Comparison of ENCODE assay signal across 1 cellular context in genomic region chr16:58733671-58734458, GRCh38.
A peak's percentile ranks its signal among the peaks of the same experiment; 100 is the strongest.
TF ChIP-seq lines count a peak whose summit lies in the region.

Gene GOT2 (minus strand): TSS chr16:58734316. CDS start chr16:58734228, 88 bp downstream.

TF ChIP-seq in HepG2, 621 proteins besides CTCF, POLR2A, EP300 and RAD21 (continued from another document and continues in another):
- TF ChIP-seq TFAP4 (IDR thresholded peaks at IDR 0.05; ENCODE audit: borderline replicate concordance, low read depth) (no peak; the same call in 1 of the 2 replicates), PLRG1 (conservative IDR thresholded peaks at IDR 0.05) (no peak), KAT8 (CRISPR knock-in tag; IDR thresholded peaks at IDR 0.05) (peak; percentile 95), PHF5A (CRISPR knock-in tag; IDR thresholded peaks at IDR 0.05; ENCODE audit: low read depth, unreplicated experiment) (peak; percentile 83), SMAD3 (CRISPR knock-in tag; IDR thresholded peaks at IDR 0.05) (peak; percentile 87), HMGXB3 (CRISPR knock-in tag; IDR thresholded peaks at IDR 0.05; ENCODE audit: borderline replicate concordance) (peak; percentile 89; the same call in 1 of the 2 replicates), RAD51 (IDR thresholded peaks at IDR 0.05; ENCODE audit: borderline replicate concordance) (no peak), ZNF292 (CRISPR knock-in tag; IDR thresholded peaks at IDR 0.05; ENCODE audit: borderline replicate concordance, low read depth) (0 out of 2 replicates have a peak, but pooled peaks have one; percentile 43), MEF2D (CRISPR knock-in tag; IDR thresholded peaks at IDR 0.05) (peak; percentile 85), HES4 (CRISPR knock-in tag; IDR thresholded peaks at IDR 0.05; ENCODE audit: borderline replicate concordance) (peak; percentile 83), RBM39 (IDR thresholded peaks at IDR 0.05; ENCODE audit: low read depth, low read length, poor library complexity, severe bottlenecking) (peak; percentile 75), ZNF468 (CRISPR knock-in tag; IDR thresholded peaks at IDR 0.05) (peak; percentile 34; the same call in 1 of the 2 replicates), HOXA7 (CRISPR knock-in tag; IDR thresholded peaks at IDR 0.05) (0 out of 2 replicates have a peak, but pooled peaks have one; percentile 65), ZSCAN21 (CRISPR knock-in tag; IDR thresholded peaks at IDR 0.05; ENCODE audit: borderline replicate concordance) (peak; percentile 98), ZNF652 (CRISPR knock-in tag; IDR thresholded peaks at IDR 0.05; ENCODE audit: borderline replicate concordance, low read depth) (peak; percentile 29; the same call in 1 of the 2 replicates), SMARCC2 (IDR thresholded peaks at IDR 0.05) (no peak), POGZ (CRISPR knock-in tag; IDR thresholded peaks at IDR 0.05) (peak; percentile 100), XBP1 (CRISPR knock-in tag; IDR thresholded peaks at IDR 0.05) (peak; percentile 31; the same call in 1 of the 2 replicates), ZNF382 (CRISPR knock-in tag; IDR thresholded peaks at IDR 0.05; ENCODE audit: borderline replicate concordance) (no peak), MLX (CRISPR knock-in tag; IDR thresholded peaks at IDR 0.05) (peak; percentile 5; the same call in 1 of the 2 replicates), ZFY (CRISPR knock-in tag; IDR thresholded peaks at IDR 0.05) (peak; percentile 98), ZBTB39 (CRISPR knock-in tag; IDR thresholded peaks at IDR 0.05) (no peak), POLR2G (IDR thresholded peaks at IDR 0.05; ENCODE audit: low read depth, low read length) (peak; percentile 83), MTA3 (CRISPR knock-in tag; IDR thresholded peaks at IDR 0.05) (no peak), ZSCAN9 (CRISPR knock-in tag; IDR thresholded peaks at IDR 0.05; ENCODE audit: borderline replicate concordance) (peak; percentile 88), ZNF331 (CRISPR knock-in tag; IDR thresholded peaks at IDR 0.05) (peak; percentile 97), ZNF569 (CRISPR knock-in tag; IDR thresholded peaks at IDR 0.05; ENCODE audit: borderline replicate concordance) (peak; percentile 40; the same call in 1 of the 2 replicates), ZNF230 (CRISPR knock-in tag; IDR thresholded peaks at IDR 0.05) (peak; percentile 76; the same call in 1 of the 2 replicates), ZNF737 (CRISPR knock-in tag; IDR thresholded peaks at IDR 0.05; ENCODE audit: borderline replicate concordance) (peak; percentile 63; the same call in 1 of the 2 replicates), KLF9 (CRISPR knock-in tag; IDR thresholded peaks at IDR 0.05; ENCODE audit: low read depth) (no peak), ZBTB3 (CRISPR knock-in tag; IDR thresholded peaks at IDR 0.05; ENCODE audit: borderline replicate concordance, low read depth) (no peak), NBN (conservative IDR thresholded peaks at IDR 0.05) (no peak), ZNF562 (CRISPR knock-in tag; IDR thresholded peaks at IDR 0.05; ENCODE audit: borderline replicate concordance) (no peak), ZNF260 (CRISPR knock-in tag; IDR thresholded peaks at IDR 0.05; ENCODE audit: borderline replicate concordance, low read depth) (no peak), ADNP (CRISPR knock-in tag; IDR thresholded peaks at IDR 0.05) (peak; percentile 93), MXD4 (CRISPR knock-in tag; IDR thresholded peaks at IDR 0.05) (peak; percentile 96), ZNF430 (CRISPR knock-in tag; IDR thresholded peaks at IDR 0.05) (peak; percentile 90; the same call in 1 of the 2 replicates), ZBTB21 (CRISPR knock-in tag; IDR thresholded peaks at IDR 0.05) (peak; percentile 67; the same call in 1 of the 2 replicates), RELA (CRISPR knock-in tag; IDR thresholded peaks at IDR 0.05) (peak; percentile 2; the same call in 1 of the 2 replicates), MATR3 (CRISPR knock-in tag; IDR thresholded peaks at IDR 0.05) (no peak), SNAPC5 (CRISPR knock-in tag; IDR thresholded peaks at IDR 0.05; ENCODE audit: borderline replicate concordance) (no peak; the same call in 1 of the 2 replicates), CBX2 (IDR thresholded peaks at IDR 0.05; ENCODE audit: low read depth, low read length) (no peak), CBX2 (CRISPR knock-in tag; IDR thresholded peaks at IDR 0.05; ENCODE audit: low read depth) (0 out of 2 replicates have a peak, but pooled peaks have one; percentile 29), ZNF251 (CRISPR knock-in tag; IDR thresholded peaks at IDR 0.05) (no peak), SKIL (CRISPR knock-in tag; IDR thresholded peaks at IDR 0.05; ENCODE audit: borderline replicate concordance) (no peak; the same call in 1 of the 2 replicates)
- TF ChIP-seq, protein P1, sequence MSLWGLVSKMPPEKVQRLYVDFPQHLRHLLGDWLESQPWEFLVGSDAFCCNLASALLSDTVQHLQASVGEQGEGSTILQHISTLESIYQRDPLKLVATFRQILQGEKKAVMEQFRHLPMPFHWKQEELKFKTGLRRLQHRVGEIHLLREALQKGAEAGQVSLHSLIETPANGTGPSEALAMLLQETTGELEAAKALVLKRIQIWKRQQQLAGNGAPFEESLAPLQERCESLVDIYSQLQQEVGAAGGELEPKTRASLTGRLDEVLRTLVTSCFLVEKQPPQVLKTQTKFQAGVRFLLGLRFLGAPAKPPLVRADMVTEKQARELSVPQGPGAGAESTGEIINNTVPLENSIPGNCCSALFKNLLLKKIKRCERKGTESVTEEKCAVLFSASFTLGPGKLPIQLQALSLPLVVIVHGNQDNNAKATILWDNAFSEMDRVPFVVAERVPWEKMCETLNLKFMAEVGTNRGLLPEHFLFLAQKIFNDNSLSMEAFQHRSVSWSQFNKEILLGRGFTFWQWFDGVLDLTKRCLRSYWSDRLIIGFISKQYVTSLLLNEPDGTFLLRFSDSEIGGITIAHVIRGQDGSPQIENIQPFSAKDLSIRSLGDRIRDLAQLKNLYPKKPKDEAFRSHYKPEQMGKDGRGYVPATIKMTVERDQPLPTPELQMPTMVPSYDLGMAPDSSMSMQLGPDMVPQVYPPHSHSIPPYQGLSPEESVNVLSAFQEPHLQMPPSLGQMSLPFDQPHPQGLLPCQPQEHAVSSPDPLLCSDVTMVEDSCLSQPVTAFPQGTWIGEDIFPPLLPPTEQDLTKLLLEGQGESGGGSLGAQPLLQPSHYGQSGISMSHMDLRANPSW (CRISPR knock-in tag; IDR thresholded peaks at IDR 0.05; ENCODE audit: borderline replicate concordance): peak; percentile 66; the same call in 1 of the 2 replicates
- TF ChIP-seq, protein P2, sequence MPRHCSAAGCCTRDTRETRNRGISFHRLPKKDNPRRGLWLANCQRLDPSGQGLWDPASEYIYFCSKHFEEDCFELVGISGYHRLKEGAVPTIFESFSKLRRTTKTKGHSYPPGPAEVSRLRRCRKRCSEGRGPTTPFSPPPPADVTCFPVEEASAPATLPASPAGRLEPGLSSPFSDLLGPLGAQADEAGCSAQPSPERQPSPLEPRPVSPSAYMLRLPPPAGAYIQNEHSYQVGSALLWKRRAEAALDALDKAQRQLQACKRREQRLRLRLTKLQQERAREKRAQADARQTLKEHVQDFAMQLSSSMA (CRISPR knock-in tag; IDR thresholded peaks at IDR 0.05): no peak; the same call in 1 of the 2 replicates
- TF ChIP-seq, protein P3, sequence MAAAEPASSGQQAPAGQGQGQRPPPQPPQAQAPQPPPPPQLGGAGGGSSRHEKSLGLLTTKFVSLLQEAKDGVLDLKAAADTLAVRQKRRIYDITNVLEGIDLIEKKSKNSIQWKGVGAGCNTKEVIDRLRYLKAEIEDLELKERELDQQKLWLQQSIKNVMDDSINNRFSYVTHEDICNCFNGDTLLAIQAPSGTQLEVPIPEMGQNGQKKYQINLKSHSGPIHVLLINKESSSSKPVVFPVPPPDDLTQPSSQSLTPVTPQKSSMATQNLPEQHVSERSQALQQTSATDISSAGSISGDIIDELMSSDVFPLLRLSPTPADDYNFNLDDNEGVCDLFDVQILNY (CRISPR knock-in tag; conservative IDR thresholded peaks at IDR 0.05): 0 out of 2 replicates have a peak, but pooled peaks have one; percentile 56
- TF ChIP-seq, protein P4, sequence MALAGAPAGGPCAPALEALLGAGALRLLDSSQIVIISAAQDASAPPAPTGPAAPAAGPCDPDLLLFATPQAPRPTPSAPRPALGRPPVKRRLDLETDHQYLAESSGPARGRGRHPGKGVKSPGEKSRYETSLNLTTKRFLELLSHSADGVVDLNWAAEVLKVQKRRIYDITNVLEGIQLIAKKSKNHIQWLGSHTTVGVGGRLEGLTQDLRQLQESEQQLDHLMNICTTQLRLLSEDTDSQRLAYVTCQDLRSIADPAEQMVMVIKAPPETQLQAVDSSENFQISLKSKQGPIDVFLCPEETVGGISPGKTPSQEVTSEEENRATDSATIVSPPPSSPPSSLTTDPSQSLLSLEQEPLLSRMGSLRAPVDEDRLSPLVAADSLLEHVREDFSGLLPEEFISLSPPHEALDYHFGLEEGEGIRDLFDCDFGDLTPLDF (CRISPR knock-in tag; IDR thresholded peaks at IDR 0.05): peak; percentile 55; the same call in 1 of the 2 replicates
- TF ChIP-seq, protein P5, sequence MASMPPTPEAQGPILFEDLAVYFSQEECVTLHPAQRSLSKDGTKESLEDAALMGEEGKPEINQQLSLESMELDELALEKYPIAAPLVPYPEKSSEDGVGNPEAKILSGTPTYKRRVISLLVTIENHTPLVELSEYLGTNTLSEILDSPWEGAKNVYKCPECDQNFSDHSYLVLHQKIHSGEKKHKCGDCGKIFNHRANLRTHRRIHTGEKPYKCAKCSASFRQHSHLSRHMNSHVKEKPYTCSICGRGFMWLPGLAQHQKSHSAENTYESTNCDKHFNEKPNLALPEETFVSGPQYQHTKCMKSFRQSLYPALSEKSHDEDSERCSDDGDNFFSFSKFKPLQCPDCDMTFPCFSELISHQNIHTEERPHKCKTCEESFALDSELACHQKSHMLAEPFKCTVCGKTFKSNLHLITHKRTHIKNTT (CRISPR knock-in tag; IDR thresholded peaks at IDR 0.05): no peak
